Comparison of ENCODE assay signal across 10 cellular contexts in genomic region chr1:2044510-2045319, GRCh38. TPM values are rescaled to one million over a fixed set of nuclear protein-coding genes. Genes with fewer than 3 reads are reported as not detected.
DNase-seq lines count a peak whose midpoint lies in the region; ATAC-seq, FAIRE-seq and TF ChIP-seq lines count a peak whose summit lies in the region.
"Had no signal": no experiment of that assay in that cellular context is flagged by ENCODE, and none has a peak within 500 bp of the region (broad histone marks: within the 10 kb centered on the region; RNA-seq: fewer than 3 reads in every experiment).

No MANE protein-coding gene starts in this region.

- no peaks in the 10 kb centered on the region for H3K79me2 ChIP-seq in HepG2 (ENCODE audit: insufficient read depth, low read length)

- CTCF ChIA-PET in activated CD4-positive, alpha-beta T cell treated with anti-CD3 and anti-CD28 coated beads, Interleukin-2, amount 10 ng/mL, durations not matched to agents 7 days and 5 days (lab: Charles Lee), result interaction anchor here (0.5 to 2.6 kb wide), 21 partner anchors 9 to 198 kb away, joined by 3 to 20 read pairs (median 4); partner anchors contain the start of genes CFAP74 and GABRD
- CTCF ChIA-PET in HepG2 (lab: Yijun Ruan, JAX; ENCODE audit: low intra/inter-chr PET ratio, low total read pairs), result interaction anchor here (0.9 to 4.0 kb wide), 3 partner anchors 84 to 135 kb away, joined by 3 to 30 read pairs (median 4); no protein-coding TSS in a partner anchor

- H3K36me3 ChIP-seq in colonic mucosa (no peaks in the 10 kb centered on the region), HepG2 (replicated peaks in 1 of 2; ENCODE audit: control insufficient read depth in 1 of 2, insufficient read depth in 2 of 2, low read length in 2 of 2) (no peaks in the 10 kb centered on the region)

- H3K4me3 ChIP-seq in colonic mucosa, result no peak overlapping the region
- peak overlapping the region in 2 of 3 experiments; percentile 30 to 58; a peak in 3 of 6 replicates for H3K4me3 ChIP-seq in HepG2 (replicated peaks in 1 of 3; ENCODE audit: insufficient read depth in 1 of 3, low read depth in 2 of 3, low read length in 3 of 3)

- in situ Hi-C loops in HepG2 (cut with HindIII; ENCODE audit: extremely low pct_ligation_motif_present, low pct_unique_long_range_greater_than_20kb), result loop anchor here (5.0 kb wide), 1 partner anchor 82 kb away; no protein-coding TSS in a partner anchor

- H3K27ac ChIP-seq in colonic mucosa (no peak overlapping the region), HepG2 (ENCODE audit: extremely low read length, insufficient read depth, low read length) (no peak overlapping the region)

- no TSS peak for BruUV-seq in HepG2 (replicated peaks; lab: Mats Ljungman, UMichigan)

- H3K36me3 Mint-ChIP-seq in activated CD4-positive, alpha-beta T cell treated with anti-CD3 and anti-CD28 coated beads, Interleukin-2, amount 10 ng/mL, durations not matched to agents 7 days and 5 days (ENCODE audit: low read depth), result no peaks in the 10 kb centered on the region

- H3K27ac Mint-ChIP-seq in activated CD4-positive, alpha-beta T cell treated with anti-CD3 and anti-CD28 coated beads, Interleukin-2, amount 10 ng/mL, durations not matched to agents 7 days and 5 days, result no peak overlapping the region

- H3K9me3 Mint-ChIP-seq in activated CD4-positive, alpha-beta T cell treated with anti-CD3 and anti-CD28 coated beads, Interleukin-2, amount 10 ng/mL, durations not matched to agents 7 days and 5 days, result no peaks in the 10 kb centered on the region

- H4K20me1 ChIP-seq in HepG2 (ENCODE audit: insufficient read depth, low read length), result no peaks in the 10 kb centered on the region

- H2AFZ ChIP-seq in HepG2 (ENCODE audit: low read length), result no peak overlapping the region

- POLR2A ChIA-PET in activated CD4-positive, alpha-beta T cell treated with anti-CD3 and anti-CD28 coated beads, Interleukin-2, amount 10 ng/mL, durations not matched to agents 7 days and 5 days (lab: Charles Lee), result no interaction called here
- POLR2A ChIA-PET in HepG2 (lab: Yijun Ruan, JAX), result interaction anchor here (0.5 to 1.9 kb wide), 4 partner anchors 84 to 928 kb away, joined by 3 to 13 read pairs (median 4); no protein-coding TSS in a partner anchor

- peaks cover 4% of the 10 kb centered on the region for H3K27me3 ChIP-seq in colonic mucosa
- H3K27me3 ChIP-seq in HepG2 (ENCODE audit: control insufficient read depth in 1 of 2, insufficient read depth in 2 of 2, low read length in 2 of 2), result peaks cover 7 to 31% of the 10 kb centered on the region in 2 experiments

- FAIRE-seq in HepG2 (lab: Jason Lieb, UNC), result no peak
- FAIRE-seq: A204.1 had no signal

- H3K4me1 Mint-ChIP-seq in activated CD4-positive, alpha-beta T cell treated with anti-CD3 and anti-CD28 coated beads, Interleukin-2, amount 10 ng/mL, durations not matched to agents 7 days and 5 days, result peaks cover 17% of the 10 kb centered on the region

- H3K4me1 ChIP-seq in colonic mucosa (peaks cover 19% of the 10 kb centered on the region), HepG2 (ENCODE audit: insufficient read depth, low read length) (peaks cover 66% of the 10 kb centered on the region)

- peak; percentile 94 for TF ChIP-seq RAD21 in HepG2 (CRISPR knock-in tag; IDR thresholded peaks at IDR 0.05)

- H3K9me3 ChIP-seq in colonic mucosa (no peaks in the 10 kb centered on the region), HepG2 (ENCODE audit: low read length) (no peaks in the 10 kb centered on the region)

- H3K9ac ChIP-seq in colonic mucosa (ENCODE audit: low read depth in 2 of 2, low read length in 2 of 2) (peak overlapping the region in 1 of 2 donors; percentile 39), HepG2 (ENCODE audit: insufficient read depth, low read depth, low read length) (0 out of 2 replicates have a peak overlapping the region, but pooled peaks have one; percentile 13)

- TF ChIP-seq POLR2A in HepG2 (IDR thresholded peaks at IDR 0.05; ENCODE audit: insufficient read depth in 1 of 2, low read depth in 2 of 2, low read length in 2 of 2), result no peak

- 41% methylated on average over 20 of the region's 75 CpGs for WGBS in HepG2 (ENCODE audit: low lambda C conversion rate)

- ATAC-seq in HepG2, result peak; percentile 5

- H3K4me3 Mint-ChIP-seq in activated CD4-positive, alpha-beta T cell treated with anti-CD3 and anti-CD28 coated beads, Interleukin-2, amount 10 ng/mL, durations not matched to agents 7 days and 5 days, result no peak overlapping the region

- DNase-seq in DMS 273 (lab: John Stamatoyannopoulos, UW; ENCODE audit: unreplicated experiment) (peak; percentile 87), DMS 273 treated with DMSO at 0.1 percent for 48 hours (lab: John Stamatoyannopoulos, UW) (no peak), NCI-H1105 treated with DMSO at 0.1 percent for 48 hours (lab: John Stamatoyannopoulos, UW) (peak; percentile 3), colonic mucosa (peak; percentile 77), HepG2 (ENCODE audit: low spot score) (peak; percentile 33), GOT3 (lab: John Stamatoyannopoulos, UW) (no peak)
- peak; percentile 71 for DNase-seq in activated CD4-positive, alpha-beta T cell treated with anti-CD3 and anti-CD28 coated beads, Interleukin-2, amount 10 ng/mL, durations not matched to agents 7 days and 5 days
- DNase-seq in stimulated activated CD4-positive, alpha-beta T cell treated with anti-CD3 and anti-CD28 coated beads, Interleukin-4, amount 100 ng/mL, for 48 hours (ENCODE audit: low read depth in 2 of 2), result peak; percentile 70 to 77

- peak overlapping the region; percentile 98 for H3K4me2 ChIP-seq in HepG2 (ENCODE audit: low read depth, low read length)

- no peak for TF ChIP-seq EP300 in HepG2 (IDR thresholded peaks at IDR 0.05; ENCODE audit: low read depth in 2 of 2, low read length in 2 of 2)
- TF ChIP-seq EP300 in HepG2 (CRISPR knock-in tag; IDR thresholded peaks at IDR 0.05; ENCODE audit: borderline replicate concordance), result no peak

- peaks cover 18% of the 10 kb centered on the region for H3K27me3 Mint-ChIP-seq in activated CD4-positive, alpha-beta T cell treated with anti-CD3 and anti-CD28 coated beads, Interleukin-2, amount 10 ng/mL, durations not matched to agents 7 days and 5 days

- TF ChIP-seq CTCF in colonic mucosa (IDR thresholded peaks at IDR 0.05) (peak; percentile 83), HepG2 (CRISPR knock-in tag; IDR thresholded peaks at IDR 0.05) (peak; percentile 85)

- intact Hi-C loops in colonic mucosa (cut with DNase I), result loop anchor here (5.0 kb wide), 1 partner anchor 102 kb away; no protein-coding TSS in a partner anchor
- intact Hi-C loops in HepG2 (cut with micrococcal nuclease; ENCODE audit: unreplicated experiment), result loop anchor here (5.0 kb wide), 1 partner anchor 82 kb away; no protein-coding TSS in a partner anchor

RNA-seq across cellular contexts. Expression of gene PRKCZ, which starts 5.5 kb away (rescaled TPM):
- 1 to 10 TPM; 5.1 to 5.6 TPM for total RNA-seq in activated CD4-positive, alpha-beta T cell treated with anti-CD3 and anti-CD28 coated beads, Interleukin-2, amount 10 ng/mL, durations not matched to agents 7 days and 5 days
- total RNA-seq in colonic mucosa (10 to 100 TPM; 50.4 to 72.2 TPM), HepG2 (2016; rRNA removed; fragmentation: Illumina TruSeq; extraction: Trizol) (21.9 and 34.7 TPM in 2 replicates)
- total RNA-seq in HepG2 (2016; cell fraction: cytosol; rRNA removed; fragmentation: Illumina TruSeq; extraction: Trizol; ENCODE audit: low read depth), result 25.5 and 28.3 TPM in 2 replicates
- total RNA-seq in HepG2 (2016; cell fraction: insoluble cytoplasmic fraction; rRNA removed; fragmentation: Illumina TruSeq; extraction: Trizol), result 20.0 and 36.5 TPM in 2 replicates
- 37.0 and 42.3 TPM in 2 replicates for total RNA-seq in HepG2 (2016; cell fraction: membrane; rRNA removed; fragmentation: Illumina TruSeq; extraction: Trizol)
- total RNA-seq in HepG2 (2016; cell fraction: nucleus; rRNA removed; fragmentation: Illumina TruSeq; extraction: Trizol), result 30.0 and 34.9 TPM in 2 replicates
- 85.2 and 85.8 TPM in 2 replicates for polyA plus RNA-seq in HepG2 (2011; rRNA removed)
- 52.8 and 75.3 TPM in 2 replicates for polyA plus RNA-seq in HepG2 (2011; cell fraction: cytosol; rRNA removed)
- 132 and 197 TPM in 2 replicates for polyA plus RNA-seq in HepG2 (2011; cell fraction: nucleus; rRNA removed)
- polyA plus RNA-seq in HepG2 (2012), result 47.5 and 47.9 TPM in 2 replicates
- 23.5 and 27.3 TPM in 2 replicates for polyA plus RNA-seq in HepG2 (2016; cell fraction: cytosol; fragmentation: Illumina TruSeq; extraction: Trizol; ENCODE audit: low read depth)
- 26.8 and 34.6 TPM in 2 replicates for polyA plus RNA-seq in HepG2 (2016; cell fraction: insoluble cytoplasmic fraction; fragmentation: Illumina TruSeq; extraction: Trizol; ENCODE audit: low read depth)
- polyA plus RNA-seq in HepG2 (2016; cell fraction: membrane; fragmentation: Illumina TruSeq; extraction: Trizol; ENCODE audit: low read depth), result 39.3 and 40.3 TPM in 2 replicates
- polyA plus RNA-seq in HepG2 (2016; cell fraction: nucleus; fragmentation: Illumina TruSeq; extraction: Trizol; ENCODE audit: insufficient read depth, low read depth), result 76.9 and 79.5 TPM in 2 replicates
- 29.4 and 69.2 TPM in 2 replicates for polyA minus RNA-seq in HepG2 (2011; rRNA and poly(A)+ RNA removed; ENCODE audit: low replicate concordance)
- polyA minus RNA-seq in HepG2 (2011; cell fraction: cytosol; rRNA and poly(A)+ RNA removed), result 14.4 and 24.4 TPM in 2 replicates
- polyA minus RNA-seq in HepG2 (2011; cell fraction: nucleus; rRNA and poly(A)+ RNA removed), result 41.4 and 57.0 TPM in 2 replicates

RNA-seq across cellular contexts. Expression of gene GABRD, which starts 25.6 kb away (rescaled TPM):
- not detected for total RNA-seq in activated CD4-positive, alpha-beta T cell treated with anti-CD3 and anti-CD28 coated beads, Interleukin-2, amount 10 ng/mL, durations not matched to agents 7 days and 5 days
- total RNA-seq in colonic mucosa (under 1 TPM; 0.15 to 0.21 TPM), HepG2 (2016; rRNA removed; fragmentation: Illumina TruSeq; extraction: Trizol) (not detected in 2 replicates)
- not detected in 2 replicates for total RNA-seq in HepG2 (2016; cell fraction: cytosol; rRNA removed; fragmentation: Illumina TruSeq; extraction: Trizol; ENCODE audit: low read depth)
- total RNA-seq in HepG2 (2016; cell fraction: insoluble cytoplasmic fraction; rRNA removed; fragmentation: Illumina TruSeq; extraction: Trizol), result not detected in 2 replicates
- total RNA-seq in HepG2 (2016; cell fraction: membrane; rRNA removed; fragmentation: Illumina TruSeq; extraction: Trizol), result not detected in 2 replicates
- not detected in 2 replicates for total RNA-seq in HepG2 (2016; cell fraction: nucleus; rRNA removed; fragmentation: Illumina TruSeq; extraction: Trizol)
- polyA plus RNA-seq in HepG2 (2011; rRNA removed), result 0.22 TPM in 1 of 2 replicates, not detected in the other
- polyA plus RNA-seq in HepG2 (2011; cell fraction: cytosol; rRNA removed), result 0.09 TPM in 1 of 2 replicates, not detected in the other
- 0.08 TPM in 1 of 2 replicates, not detected in the other for polyA plus RNA-seq in HepG2 (2011; cell fraction: nucleus; rRNA removed)
- not detected in 2 replicates for polyA plus RNA-seq in HepG2 (2012)
- polyA plus RNA-seq in HepG2 (2016; cell fraction: cytosol; fragmentation: Illumina TruSeq; extraction: Trizol; ENCODE audit: low read depth), result not detected in 2 replicates
- not detected in 2 replicates for polyA plus RNA-seq in HepG2 (2016; cell fraction: insoluble cytoplasmic fraction; fragmentation: Illumina TruSeq; extraction: Trizol; ENCODE audit: low read depth)
- polyA plus RNA-seq in HepG2 (2016; cell fraction: membrane; fragmentation: Illumina TruSeq; extraction: Trizol; ENCODE audit: low read depth), result not detected in 2 replicates
- not detected in 2 replicates for polyA plus RNA-seq in HepG2 (2016; cell fraction: nucleus; fragmentation: Illumina TruSeq; extraction: Trizol; ENCODE audit: insufficient read depth, low read depth)
- 0.51 TPM in 1 of 2 replicates, not detected in the other for polyA minus RNA-seq in HepG2 (2011; rRNA and poly(A)+ RNA removed; ENCODE audit: low replicate concordance)
- polyA minus RNA-seq in HepG2 (2011; cell fraction: cytosol; rRNA and poly(A)+ RNA removed), result not detected in 2 replicates
- polyA minus RNA-seq in HepG2 (2011; cell fraction: nucleus; rRNA and poly(A)+ RNA removed), result not detected in 2 replicates
- total RNA-seq: renal cortical epithelial cell had no signal

RNA-seq across cellular contexts. Expression of gene CFAP74, which starts 41.1 kb away (rescaled TPM):
- total RNA-seq in activated CD4-positive, alpha-beta T cell treated with anti-CD3 and anti-CD28 coated beads, Interleukin-2, amount 10 ng/mL, durations not matched to agents 7 days and 5 days, result not detected
- total RNA-seq in colonic mucosa (under 1 TPM; 0.10 to 0.16 TPM), HepG2 (2016; rRNA removed; fragmentation: Illumina TruSeq; extraction: Trizol) (0.27 TPM in 1 of 2 replicates, not detected in the other)
- total RNA-seq in HepG2 (2016; cell fraction: cytosol; rRNA removed; fragmentation: Illumina TruSeq; extraction: Trizol; ENCODE audit: low read depth), result 0.09 TPM in 1 of 2 replicates, not detected in the other
- total RNA-seq in HepG2 (2016; cell fraction: insoluble cytoplasmic fraction; rRNA removed; fragmentation: Illumina TruSeq; extraction: Trizol), result 0.09 and 0.10 TPM in 2 replicates
- 0.07 and 0.09 TPM in 2 replicates for total RNA-seq in HepG2 (2016; cell fraction: membrane; rRNA removed; fragmentation: Illumina TruSeq; extraction: Trizol)
- total RNA-seq in HepG2 (2016; cell fraction: nucleus; rRNA removed; fragmentation: Illumina TruSeq; extraction: Trizol), result 0.28 and 0.66 TPM in 2 replicates
- 0.57 and 0.62 TPM in 2 replicates for polyA plus RNA-seq in HepG2 (2011; rRNA removed)
- polyA plus RNA-seq in HepG2 (2011; cell fraction: cytosol; rRNA removed), result 0.13 TPM in 2 replicates
- 4.1 and 5.0 TPM in 2 replicates for polyA plus RNA-seq in HepG2 (2011; cell fraction: nucleus; rRNA removed)
- polyA plus RNA-seq in HepG2 (2012), result 0.67 and 2.1 TPM in 2 replicates
- polyA plus RNA-seq in HepG2 (2016; cell fraction: cytosol; fragmentation: Illumina TruSeq; extraction: Trizol; ENCODE audit: low read depth), result 0.05 TPM in 1 of 2 replicates, not detected in the other
- polyA plus RNA-seq in HepG2 (2016; cell fraction: insoluble cytoplasmic fraction; fragmentation: Illumina TruSeq; extraction: Trizol; ENCODE audit: low read depth), result 0.08 and 0.10 TPM in 2 replicates
- polyA plus RNA-seq in HepG2 (2016; cell fraction: membrane; fragmentation: Illumina TruSeq; extraction: Trizol; ENCODE audit: low read depth), result 0.11 TPM in 1 of 2 replicates, not detected in the other
- 0.48 and 0.64 TPM in 2 replicates for polyA plus RNA-seq in HepG2 (2016; cell fraction: nucleus; fragmentation: Illumina TruSeq; extraction: Trizol; ENCODE audit: insufficient read depth, low read depth)
- 0.56 TPM in 1 of 2 replicates, not detected in the other for polyA minus RNA-seq in HepG2 (2011; rRNA and poly(A)+ RNA removed; ENCODE audit: low replicate concordance)
- 0.20 TPM in 1 of 2 replicates, not detected in the other for polyA minus RNA-seq in HepG2 (2011; cell fraction: cytosol; rRNA and poly(A)+ RNA removed)
- polyA minus RNA-seq in HepG2 (2011; cell fraction: nucleus; rRNA and poly(A)+ RNA removed), result 0.77 and 0.99 TPM in 2 replicates
- total RNA-seq: renal cortical epithelial cell had no signal

Comparison
In these comparisons a context has a peak if more than half of its experiments do, and no peak if none do; other contexts are left out.
1. DNase-seq: peak in DMS 273 (single experiment), NCI-H1105 treated with DMSO at 0.1 percent for 48 hours (single experiment), activated CD4-positive, alpha-beta T cell treated with anti-CD3 and anti-CD28 coated beads, Interleukin-2, amount 10 ng/mL, durations not matched to agents 7 days and 5 days (single experiment), colonic mucosa (single experiment), HepG2 (single experiment) and stimulated activated CD4-positive, alpha-beta T cell treated with anti-CD3 and anti-CD28 coated beads, Interleukin-4, amount 100 ng/mL, for 48 hours (2 of 2); none in DMS 273 treated with DMSO at 0.1 percent for 48 hours (single experiment) and GOT3 (single experiment).